Comparison of ENCODE assay signal across 1 cellular context in the genomic region with DNA sequence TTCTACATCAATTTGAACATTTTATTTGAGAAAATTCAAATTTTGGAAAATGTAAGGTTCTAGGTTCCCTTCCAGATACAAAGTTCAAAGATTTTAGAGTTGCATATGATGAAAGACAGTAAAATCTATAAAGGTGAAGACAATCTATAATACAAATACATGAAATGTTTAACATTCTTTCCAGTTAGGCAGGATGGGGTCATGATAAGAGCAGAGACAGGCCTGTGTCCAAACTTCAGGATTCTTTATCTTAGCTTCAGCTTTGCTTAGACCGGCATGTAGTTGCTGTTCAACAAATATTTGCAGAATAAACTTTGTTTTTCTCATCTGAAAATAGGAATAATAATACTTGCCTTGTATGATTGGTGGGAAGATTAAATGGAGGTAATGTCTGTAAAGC.
TF ChIP-seq lines count a peak whose summit lies in the region.

No MANE protein-coding gene starts in this region.

TF ChIP-seq in HepG2, 621 proteins besides CTCF, POLR2A, EP300 and RAD21 (continued from another document):
- TF ChIP-seq, protein P1, sequence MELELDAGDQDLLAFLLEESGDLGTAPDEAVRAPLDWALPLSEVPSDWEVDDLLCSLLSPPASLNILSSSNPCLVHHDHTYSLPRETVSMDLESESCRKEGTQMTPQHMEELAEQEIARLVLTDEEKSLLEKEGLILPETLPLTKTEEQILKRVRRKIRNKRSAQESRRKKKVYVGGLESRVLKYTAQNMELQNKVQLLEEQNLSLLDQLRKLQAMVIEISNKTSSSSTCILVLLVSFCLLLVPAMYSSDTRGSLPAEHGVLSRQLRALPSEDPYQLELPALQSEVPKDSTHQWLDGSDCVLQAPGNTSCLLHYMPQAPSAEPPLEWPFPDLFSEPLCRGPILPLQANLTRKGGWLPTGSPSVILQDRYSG (CRISPR knock-in tag; IDR thresholded peaks at IDR 0.05) = no peak
- TF ChIP-seq TFAP4 (IDR thresholded peaks at IDR 0.05; ENCODE audit: borderline replicate concordance, low read depth) = no peak
- TF ChIP-seq SMYD3 (CRISPR knock-in tag; IDR thresholded peaks at IDR 0.05) = no peak
- no peak for TF ChIP-seq YEATS4 (CRISPR knock-in tag; IDR thresholded peaks at IDR 0.05; ENCODE audit: borderline replicate concordance)
- no peak for TF ChIP-seq GFI1 (CRISPR knock-in tag; IDR thresholded peaks at IDR 0.05; ENCODE audit: borderline replicate concordance)
- no peak for TF ChIP-seq ZKSCAN1 (IDR thresholded peaks at IDR 0.05; ENCODE audit: low read length)
- TF ChIP-seq CEBPG (CRISPR knock-in tag; IDR thresholded peaks at IDR 0.05) = peak; percentile 33; the same call in 1 of the 2 replicates
- TF ChIP-seq FOSL2 (CRISPR knock-in tag; IDR thresholded peaks at IDR 0.05) = peak; percentile 24; the same call in 1 of the 2 replicates
